In genomic region chr2:196278491-196278911, GRCh38 we compare ENCODE assay signal across 12 cellular contexts.
DNase-seq lines count a peak whose midpoint lies in the region; ATAC-seq and TF ChIP-seq lines count a peak whose summit lies in the region.
"Had no signal": no experiment of that assay in that cellular context is flagged by ENCODE, and none has a peak within 500 bp of the region (broad histone marks: within the 10 kb centered on the region; RNA-seq: fewer than 3 reads in every experiment).

No MANE protein-coding gene starts in this region.

- no peaks in the 10 kb centered on the region for H3K27me3 Mint-ChIP-seq in activated CD8-positive, alpha-beta memory T cell treated with anti-CD3 and anti-CD28 coated beads, Interleukin-2, amount 10 ng/mL, durations not matched to agents 7 days and 5 days
- no peaks in the 10 kb centered on the region for H3K27me3 Mint-ChIP-seq in stimulated activated naive CD8-positive, alpha-beta T cell treated with anti-CD3 and anti-CD28 coated beads, Interleukin-15, Interleukin-2, amounts not matched to agents 100 ng/mL and 50 ng/mL, for 24 hours
- H3K27me3 Mint-ChIP-seq in endodermal cell (ENCODE audit: insufficient read depth): no peaks in the 10 kb centered on the region

- peaks cover 4% of the 10 kb centered on the region for H3K9me3 Mint-ChIP-seq in activated CD8-positive, alpha-beta memory T cell treated with anti-CD3 and anti-CD28 coated beads, Interleukin-2, amount 10 ng/mL, durations not matched to agents 7 days and 5 days (ENCODE audit: low read depth)
- peaks cover 7% of the 10 kb centered on the region for H3K9me3 Mint-ChIP-seq in stimulated activated naive CD8-positive, alpha-beta T cell treated with anti-CD3 and anti-CD28 coated beads, Interleukin-15, Interleukin-2, amounts not matched to agents 100 ng/mL and 50 ng/mL, for 24 hours
- H3K9me3 Mint-ChIP-seq in endodermal cell: peaks cover 20% of the 10 kb centered on the region

- ATAC-seq in activated CD8-positive, alpha-beta memory T cell treated with anti-CD3 and anti-CD28 coated beads, Interleukin-2, amount 10 ng/mL, durations not matched to agents 7 days and 5 days: no peak
- ATAC-seq: lower lobe of right lung had no signal

- H3K36me3 ChIP-seq in endodermal cell (ENCODE audit: control insufficient read depth, insufficient read depth, low read length) (no peaks in the 10 kb centered on the region), H7 (replicated peaks; ENCODE audit: control insufficient read depth, insufficient read depth, low read length) (no peaks in the 10 kb centered on the region)
- H3K36me3 ChIP-seq: thyroid gland had no signal

- no peak overlapping the region for H3K9ac ChIP-seq in endodermal cell (ENCODE audit: extremely low read depth, low read length, poor library complexity, severe bottlenecking)

- peak; percentile 70 for DNase-seq in activated CD8-positive, alpha-beta memory T cell treated with anti-CD3 and anti-CD28 coated beads for 24 hours
- DNase-seq in activated CD8-positive, alpha-beta memory T cell treated with anti-CD3 and anti-CD28 coated beads, Interleukin-2, amount 10 ng/mL, durations not matched to agents 7 days and 5 days: no peak
- peak; percentile 35 for DNase-seq in activated T-helper 1 cell treated with Interleukin-2 at 50 U/mL for 16 hours (ENCODE audit: low read depth)
- peak; percentile 16 for DNase-seq in fibroblast of villous mesenchyme (ENCODE audit: low read depth)
- no peak for DNase-seq in HEK293T (ENCODE audit: extremely low spot score)
- DNase-seq in endodermal cell: no peak
- DNase-seq in H7: no peak
- DNase-seq: lower lobe of right lung, NCI-H1048, OCI-M1, thyroid gland had no signal

- H3K9me3 ChIP-seq in endodermal cell (ENCODE audit: control insufficient read depth, low read length): peaks cover 20% of the 10 kb centered on the region
- H3K9me3 ChIP-seq: lower lobe of right lung, thyroid gland had no signal

- H3K27ac ChIP-seq in endodermal cell (ENCODE audit: low read depth, low read length): no peak overlapping the region
- H3K27ac ChIP-seq: lower lobe of right lung, thyroid gland had no signal

- H3K4me3 ChIP-seq in fibroblast of villous mesenchyme (ENCODE audit: low read depth, low read length): no peak overlapping the region
- no peak overlapping the region for H3K4me3 ChIP-seq in endodermal cell (ENCODE audit: low read length)
- H3K4me3 ChIP-seq in H7 (ENCODE audit: insufficient read depth, low read depth, low read length): no peak overlapping the region
- H3K4me3 ChIP-seq: lower lobe of right lung, thyroid gland had no signal

- peaks cover 41% of the 10 kb centered on the region for H3K4me1 Mint-ChIP-seq in activated CD8-positive, alpha-beta memory T cell treated with anti-CD3 and anti-CD28 coated beads, Interleukin-2, amount 10 ng/mL, durations not matched to agents 7 days and 5 days
- peaks cover 62% of the 10 kb centered on the region for H3K4me1 Mint-ChIP-seq in stimulated activated naive CD8-positive, alpha-beta T cell treated with anti-CD3 and anti-CD28 coated beads, Interleukin-15, Interleukin-2, amounts not matched to agents 100 ng/mL and 50 ng/mL, for 24 hours (ENCODE audit: low read depth)
- H3K4me1 Mint-ChIP-seq in endodermal cell: peaks cover 15% of the 10 kb centered on the region

- TF ChIP-seq CTCF in fibroblast of villous mesenchyme (IDR thresholded peaks at IDR 0.05; ENCODE audit: insufficient read depth, low read depth, low read length) (no peak), endodermal cell (conservative IDR thresholded peaks at IDR 0.05) (no peak)

- no peak overlapping the region for H3K27ac Mint-ChIP-seq in activated CD8-positive, alpha-beta memory T cell treated with anti-CD3 and anti-CD28 coated beads, Interleukin-2, amount 10 ng/mL, durations not matched to agents 7 days and 5 days
- H3K27ac Mint-ChIP-seq in stimulated activated naive CD8-positive, alpha-beta T cell treated with anti-CD3 and anti-CD28 coated beads, Interleukin-15, Interleukin-2, amounts not matched to agents 100 ng/mL and 50 ng/mL, for 24 hours: peak overlapping the region; percentile 80
- H3K27ac Mint-ChIP-seq in endodermal cell: no peak overlapping the region

- WGBS in endodermal cell (ENCODE audit: insufficient coverage in 1 of 2, insufficient read length in 1 of 2), 2 experiments: 90 to 92% methylated on average over 4 to 10 of the region's 10 CpGs

- H3K27me3 ChIP-seq in endodermal cell (ENCODE audit: control insufficient read depth, insufficient read depth, low read length, poor library complexity, severe bottlenecking): no peaks in the 10 kb centered on the region
- no peaks in the 10 kb centered on the region for H3K27me3 ChIP-seq in H7 (ENCODE audit: control insufficient read depth, insufficient read depth, low read length)
- H3K27me3 ChIP-seq: thyroid gland had no signal

- POLR2A ChIA-PET in HEK293T (lab: Yijun Ruan, JAX): no interaction called here

- CTCF ChIA-PET in activated CD8-positive, alpha-beta memory T cell treated with anti-CD3 and anti-CD28 coated beads, Interleukin-2, amount 10 ng/mL, durations not matched to agents 7 days and 5 days (lab: Charles Lee): interaction anchor here (0.7 to 1.6 kb wide), 5 partner anchors 11 to 201 kb away, joined by 3 to 11 read pairs (median 3); no protein-coding TSS in a partner anchor
- CTCF ChIA-PET in HEK293T (lab: Yijun Ruan, JAX): no interaction called here

- peaks cover 6% of the 10 kb centered on the region for H3K4me1 ChIP-seq in endodermal cell (ENCODE audit: control insufficient read depth, insufficient read depth, low read length)

- peaks cover 16% of the 10 kb centered on the region for H3K36me3 Mint-ChIP-seq in activated CD8-positive, alpha-beta memory T cell treated with anti-CD3 and anti-CD28 coated beads, Interleukin-2, amount 10 ng/mL, durations not matched to agents 7 days and 5 days
- H3K36me3 Mint-ChIP-seq in stimulated activated naive CD8-positive, alpha-beta T cell treated with anti-CD3 and anti-CD28 coated beads, Interleukin-15, Interleukin-2, amounts not matched to agents 100 ng/mL and 50 ng/mL, for 24 hours (ENCODE audit: low read depth): no peaks in the 10 kb centered on the region
- peaks cover 14% of the 10 kb centered on the region for H3K36me3 Mint-ChIP-seq in endodermal cell (ENCODE audit: low read depth)

- H3K4me3 Mint-ChIP-seq in activated CD8-positive, alpha-beta memory T cell treated with anti-CD3 and anti-CD28 coated beads, Interleukin-2, amount 10 ng/mL, durations not matched to agents 7 days and 5 days: no peak overlapping the region
- no peak overlapping the region for H3K4me3 Mint-ChIP-seq in stimulated activated naive CD8-positive, alpha-beta T cell treated with anti-CD3 and anti-CD28 coated beads, Interleukin-15, Interleukin-2, amounts not matched to agents 100 ng/mL and 50 ng/mL, for 24 hours
- no peak overlapping the region for H3K4me3 Mint-ChIP-seq in endodermal cell

TF ChIP-seq in HEK293T, 16 proteins besides CTCF, POLR2A, EP300 and RAD21:
- TF ChIP-seq SUZ12 (IDR thresholded peaks at IDR 0.05): no peak
- no peak for TF ChIP-seq BHLHE40 (IDR thresholded peaks at IDR 0.05; ENCODE audit: borderline replicate concordance)
- no peak for TF ChIP-seq NFRKB (IDR thresholded peaks at IDR 0.05)
- TF ChIP-seq ARNT (IDR thresholded peaks at IDR 0.05): no peak
- no peak for TF ChIP-seq FOXA1 (IDR thresholded peaks at IDR 0.05)
- no peak for TF ChIP-seq FOXK2 (IDR thresholded peaks at IDR 0.05)
- no peak for TF ChIP-seq SP1 (IDR thresholded peaks at IDR 0.05)
TF ChIP-seq in HEK293T: peak in this region for 0.

Comparison
In these comparisons a context has a peak if more than half of its experiments do, and no peak if none do; other contexts are left out.
1. DNase-seq: peak in activated CD8-positive, alpha-beta memory T cell treated with anti-CD3 and anti-CD28 coated beads for 24 hours (single experiment), activated T-helper 1 cell treated with Interleukin-2 at 50 U/mL for 16 hours (single experiment) and fibroblast of villous mesenchyme (single experiment); none in activated CD8-positive, alpha-beta memory T cell treated with anti-CD3 and anti-CD28 coated beads, Interleukin-2, amount 10 ng/mL, durations not matched to agents 7 days and 5 days (single experiment), HEK293T (single experiment), endodermal cell (single experiment) and H7 (single experiment).